In genomic region chr1:11804666-11805453, GRCh38 we compare ENCODE assay signal across 9 cellular contexts. TPM values are rescaled to one million over a fixed set of nuclear protein-coding genes. Genes with fewer than 3 reads are reported as not detected.
DNase-seq lines count a peak whose midpoint lies in the region; ATAC-seq lines count a peak whose summit lies in the region.
"Had no signal": no experiment of that assay in that cellular context is flagged by ENCODE, and none has a peak within 500 bp of the region (broad histone marks: within the 10 kb centered on the region; RNA-seq: fewer than 3 reads in every experiment).

No MANE protein-coding gene starts in this region.

- no peaks in the 10 kb centered on the region for H3K9me3 Mint-ChIP-seq in activated CD4-positive, alpha-beta T cell treated with anti-CD3 and anti-CD28 coated beads, Interleukin-2, amount 10 ng/mL, durations not matched to agents 24 days and 14 days
- no peaks in the 10 kb centered on the region for H3K9me3 Mint-ChIP-seq in natural killer cell treated with Interleukin-12 subunit alpha and Interleukin-12 subunit beta and Interleukin-15 and Interleukin-18, amount 100 ng/mL, for 72 hours

- H3K27ac Mint-ChIP-seq in activated CD4-positive, alpha-beta T cell treated with anti-CD3 and anti-CD28 coated beads, Interleukin-2, amount 10 ng/mL, durations not matched to agents 24 days and 14 days: peak overlapping the region; percentile 95
- H3K27ac Mint-ChIP-seq in natural killer cell treated with Interleukin-12 subunit alpha and Interleukin-12 subunit beta and Interleukin-15 and Interleukin-18, amount 100 ng/mL, for 72 hours: peak overlapping the region; percentile 84 to 93

- peaks cover 21% of the 10 kb centered on the region for H3K36me3 Mint-ChIP-seq in activated CD4-positive, alpha-beta T cell treated with anti-CD3 and anti-CD28 coated beads, Interleukin-2, amount 10 ng/mL, durations not matched to agents 24 days and 14 days (ENCODE audit: low read depth)
- H3K36me3 Mint-ChIP-seq in natural killer cell treated with Interleukin-12 subunit alpha and Interleukin-12 subunit beta and Interleukin-15 and Interleukin-18, amount 100 ng/mL, for 72 hours: no peaks in the 10 kb centered on the region

- intact Hi-C loops in activated CD4-positive, alpha-beta T cell treated with anti-CD3 and anti-CD28 coated beads, Interleukin-2, amount 10 ng/mL, durations not matched to agents 24 days and 14 days (cut with micrococcal nuclease): loop anchor here (5.0 kb wide), 2 partner anchors 123 to 543 kb away; partner anchors contain the start of genes MAD2L2 and MTOR

- H3K4me1 Mint-ChIP-seq in activated CD4-positive, alpha-beta T cell treated with anti-CD3 and anti-CD28 coated beads, Interleukin-2, amount 10 ng/mL, durations not matched to agents 24 days and 14 days: peaks cover 51% of the 10 kb centered on the region
- peaks cover 55 to 65% of the 10 kb centered on the region in 2 donors for H3K4me1 Mint-ChIP-seq in natural killer cell treated with Interleukin-12 subunit alpha and Interleukin-12 subunit beta and Interleukin-15 and Interleukin-18, amount 100 ng/mL, for 72 hours (ENCODE audit: low read depth in 2 of 2)

- peak; percentile 43 for DNase-seq in EH (ENCODE audit: low read depth)
- DNase-seq in NCI-H1105 (lab: John Stamatoyannopoulos, UW): peak; percentile 89
- DNase-seq in activated CD4-positive, alpha-beta T cell treated with anti-CD3 and anti-CD28 coated beads, Interleukin-2, amount 10 ng/mL, durations not matched to agents 24 days and 14 days: peak; percentile 72
- no peak for DNase-seq in natural killer cell treated with Interleukin-12 subunit alpha and Interleukin-12 subunit beta and Interleukin-15 and Interleukin-18, amount 100 ng/mL, for 72 hours (ENCODE audit: low spot score)
- no peak for DNase-seq in 8988T

- peak overlapping the region; percentile 99 for H3K4me3 Mint-ChIP-seq in activated CD4-positive, alpha-beta T cell treated with anti-CD3 and anti-CD28 coated beads, Interleukin-2, amount 10 ng/mL, durations not matched to agents 24 days and 14 days
- peak overlapping the region; percentile 89 for H3K4me3 Mint-ChIP-seq in natural killer cell treated with Interleukin-12 subunit alpha and Interleukin-12 subunit beta and Interleukin-15 and Interleukin-18, amount 100 ng/mL, for 72 hours

- H3K27me3 Mint-ChIP-seq in activated CD4-positive, alpha-beta T cell treated with anti-CD3 and anti-CD28 coated beads, Interleukin-2, amount 10 ng/mL, durations not matched to agents 24 days and 14 days: no peaks in the 10 kb centered on the region
- H3K27me3 Mint-ChIP-seq in natural killer cell treated with Interleukin-12 subunit alpha and Interleukin-12 subunit beta and Interleukin-15 and Interleukin-18, amount 100 ng/mL, for 72 hours: no peaks in the 10 kb centered on the region

- ATAC-seq in esophagus mucosa (peak; percentile 8), GM19397 (IDR thresholded peaks at IDR 0.05; ENCODE audit: unreplicated experiment) (no peak), HG03196 (IDR thresholded peaks at IDR 0.05; ENCODE audit: unreplicated experiment) (no peak)
- ATAC-seq in natural killer cell treated with Interleukin-12 subunit alpha and Interleukin-12 subunit beta and Interleukin-15 and Interleukin-18, amount 100 ng/mL, for 72 hours: no peak

RNA-seq across cellular contexts. Expression of gene MTHFR, which starts 0.9 kb away (rescaled TPM):
- total RNA-seq in activated CD4-positive, alpha-beta T cell treated with anti-CD3 and anti-CD28 coated beads, Interleukin-2, amount 10 ng/mL, durations not matched to agents 24 days and 14 days: 15.6 and 18.4 TPM in 2 replicates
- 21.3 TPM for total RNA-seq in esophagus mucosa
- total RNA-seq in natural killer cell treated with Interleukin-12 subunit alpha and Interleukin-12 subunit beta and Interleukin-15 and Interleukin-18, amount 100 ng/mL, for 72 hours: 10 to 100 TPM; 25.7 to 30.4 TPM

RNA-seq across cellular contexts. Expression of gene CLCN6, which starts 1.1 kb away (rescaled TPM):
- total RNA-seq in activated CD4-positive, alpha-beta T cell treated with anti-CD3 and anti-CD28 coated beads, Interleukin-2, amount 10 ng/mL, durations not matched to agents 24 days and 14 days: 12.7 and 15.2 TPM in 2 replicates
- 6.9 TPM for total RNA-seq in esophagus mucosa
- total RNA-seq in natural killer cell treated with Interleukin-12 subunit alpha and Interleukin-12 subunit beta and Interleukin-15 and Interleukin-18, amount 100 ng/mL, for 72 hours: 10 to 100 TPM; 15.0 to 31.0 TPM

RNA-seq across cellular contexts. Expression of gene NPPA, which starts 42.7 kb away (rescaled TPM):
- not detected in 2 replicates for total RNA-seq in activated CD4-positive, alpha-beta T cell treated with anti-CD3 and anti-CD28 coated beads, Interleukin-2, amount 10 ng/mL, durations not matched to agents 24 days and 14 days
- not detected for total RNA-seq in esophagus mucosa
- total RNA-seq in natural killer cell treated with Interleukin-12 subunit alpha and Interleukin-12 subunit beta and Interleukin-15 and Interleukin-18, amount 100 ng/mL, for 72 hours: not detected
- total RNA-seq: T-helper 1 cell treated with Interleukin-12 subunit alpha and Interleukin-12 subunit beta and Interleukin-4 antibody, amounts not matched to agents 30 ng/mL and 1 ng/mL, for 36 hours had no signal

RNA-seq across cellular contexts. Expression of gene C1orf167, which starts 42.9 kb away (rescaled TPM):
- not detected in 2 replicates for total RNA-seq in activated CD4-positive, alpha-beta T cell treated with anti-CD3 and anti-CD28 coated beads, Interleukin-2, amount 10 ng/mL, durations not matched to agents 24 days and 14 days
- 0.84 TPM for total RNA-seq in esophagus mucosa
- not detected for total RNA-seq in natural killer cell treated with Interleukin-12 subunit alpha and Interleukin-12 subunit beta and Interleukin-15 and Interleukin-18, amount 100 ng/mL, for 72 hours
- total RNA-seq: T-helper 1 cell treated with Interleukin-12 subunit alpha and Interleukin-12 subunit beta and Interleukin-4 antibody, amounts not matched to agents 30 ng/mL and 1 ng/mL, for 36 hours had no signal

RNA-seq across cellular contexts. Expression of gene NPPB, which starts 53.9 kb away (rescaled TPM):
- not detected in 2 replicates for total RNA-seq in activated CD4-positive, alpha-beta T cell treated with anti-CD3 and anti-CD28 coated beads, Interleukin-2, amount 10 ng/mL, durations not matched to agents 24 days and 14 days
- not detected for total RNA-seq in esophagus mucosa
- not detected for total RNA-seq in natural killer cell treated with Interleukin-12 subunit alpha and Interleukin-12 subunit beta and Interleukin-15 and Interleukin-18, amount 100 ng/mL, for 72 hours
- total RNA-seq: T-helper 1 cell treated with Interleukin-12 subunit alpha and Interleukin-12 subunit beta and Interleukin-4 antibody, amounts not matched to agents 30 ng/mL and 1 ng/mL, for 36 hours had no signal

Comparison
In these comparisons a context has a peak if more than half of its experiments do, and no peak if none do; other contexts are left out.
1. DNase-seq: peak in EH (single experiment), NCI-H1105 (single experiment) and activated CD4-positive, alpha-beta T cell treated with anti-CD3 and anti-CD28 coated beads, Interleukin-2, amount 10 ng/mL, durations not matched to agents 24 days and 14 days (single experiment); none in natural killer cell treated with Interleukin-12 subunit alpha and Interleukin-12 subunit beta and Interleukin-15 and Interleukin-18, amount 100 ng/mL, for 72 hours (single experiment) and 8988T (single experiment).